Comparison of ENCODE assay signal across 38 cellular contexts in the genomic region with DNA sequence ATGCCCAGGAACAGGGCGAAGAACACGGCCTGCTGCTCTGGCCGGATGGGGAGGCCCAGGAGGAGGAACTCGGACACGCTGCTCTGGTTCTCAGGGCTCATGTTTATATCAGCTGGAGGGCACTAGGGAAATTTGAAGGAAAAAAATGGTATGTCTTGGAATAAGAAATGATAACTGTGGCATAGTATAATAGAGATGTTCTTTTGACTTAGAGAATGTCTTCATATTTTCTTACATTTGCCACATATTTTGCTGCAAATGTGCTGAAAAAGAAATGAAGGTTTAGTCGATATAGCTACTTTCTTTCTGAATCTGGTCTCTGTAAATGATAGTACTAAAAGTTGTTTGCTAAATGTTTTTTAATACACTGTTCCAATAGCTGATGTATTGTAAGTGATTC. TPM values are rescaled to one million over a fixed set of nuclear protein-coding genes. Genes with fewer than 3 reads are reported as not detected.
"Had no signal": no experiment of that assay in that cellular context is flagged by ENCODE, and none has a peak within 500 bp of the region (broad histone marks: within the 10 kb centered on the region; RNA-seq: fewer than 3 reads in every experiment).

A gene with protein sequence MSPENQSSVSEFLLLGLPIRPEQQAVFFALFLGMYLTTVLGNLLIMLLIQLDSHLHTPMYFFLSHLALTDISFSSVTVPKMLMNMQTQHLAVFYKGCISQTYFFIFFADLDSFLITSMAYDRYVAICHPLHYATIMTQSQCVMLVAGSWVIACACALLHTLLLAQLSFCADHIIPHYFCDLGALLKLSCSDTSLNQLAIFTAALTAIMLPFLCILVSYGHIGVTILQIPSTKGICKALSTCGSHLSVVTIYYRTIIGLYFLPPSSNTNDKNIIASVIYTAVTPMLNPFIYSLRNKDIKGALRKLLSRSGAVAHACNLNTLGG (minus strand): TSS at position 101 of the 400 bp plus-strand sequence. CDS start 0 bp downstream, at position 101.

- H3K4me3 ChIP-seq: MG63 had no signal

- H3K9me3 ChIP-seq: MG63 had no signal

- H3K36me3 ChIP-seq: MG63 had no signal

- DNase-seq: Karpas-422, Kasumi-1, MG63, MV-4-11, NCI-H1048, NCI-H1092, NCI-H1092 treated with DMSO at 0.1 percent for 48 hours, NCI-H1105, NCI-H1105 treated with DMSO at 0.1 percent for 48 hours, NCI-H1417, NCI-H1417 treated with DMSO at 0.1 percent for 48 hours, NCI-H1436, NCI-H1436 treated with DMSO at 0.1 percent for 48 hours, NCI-H146, NCI-H1694, NCI-H1694 treated with DMSO at 0.1 percent for 48 hours, NCI-H187, NCI-H187 treated with DMSO at 0.1 percent for 48 hours, NCI-H1930, NCI-H2029, NCI-H2029 treated with DMSO at 0.1 percent for 48 hours, NCI-H2081, NCI-H2081 treated with DMSO at 0.1 percent for 48 hours, NCI-H2107, NCI-H2171, NCI-H2171 treated with DMSO at 0.1 percent for 48 hours, NCI-H2227 treated with DMSO at 0.1 percent for 48 hours, NCI-H226, NCI-H345, NCI-H446, NCI-H446 treated with DMSO at 0.1 percent for 48 hours, NCI-H510A, NCI-H510A treated with DMSO at 0.1 percent for 48 hours, NCI-H524 had no signal

RNA-seq across cellular contexts. Expression of the gene that starts here (rescaled TPM):
- total RNA-seq: LHCN-M2, M059J, MCF 10A, NCI-H460 had no signal
